Comparison of ENCODE assay signal across 1 cellular context in the genomic region with DNA sequence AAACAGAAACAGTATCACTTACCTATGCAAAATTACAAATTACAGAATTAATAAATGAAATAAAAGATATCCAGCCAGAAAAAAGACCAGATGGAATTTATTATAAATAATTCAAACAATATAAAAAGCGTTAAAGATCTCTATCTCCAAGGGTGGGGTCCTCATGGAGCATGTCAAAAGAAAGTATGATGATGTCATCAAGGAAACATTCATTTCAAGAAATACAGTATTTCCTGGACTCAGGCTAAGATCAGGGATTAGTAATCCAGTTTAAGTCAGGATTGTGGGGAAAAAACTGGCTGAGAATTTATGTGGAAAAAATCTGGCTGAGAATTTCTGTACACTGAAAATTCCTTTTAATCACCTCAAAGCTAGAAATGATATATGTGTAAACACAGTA.
A peak's percentile ranks its signal among the peaks of the same experiment; 100 is the strongest.
TF ChIP-seq lines count a peak whose summit lies in the region.

No MANE protein-coding gene starts in this region.

TF ChIP-seq in SK-N-SH, 30 proteins besides CTCF, POLR2A, EP300 and RAD21 (continued from another document):
- TF ChIP-seq FOSL2 (IDR thresholded peaks at IDR 0.05; ENCODE audit: borderline replicate concordance, low read depth) (no peak), TEAD4 (IDR thresholded peaks at IDR 0.05; ENCODE audit: borderline replicate concordance, insufficient read depth) (no peak), NRF1 (IDR thresholded peaks at IDR 0.05; ENCODE audit: low read depth, low read length) (no peak), TCF12 (IDR thresholded peaks at IDR 0.05) (peak; percentile 12; the same call in 1 of the 2 replicates)
- TF ChIP-seq, protein P1, sequence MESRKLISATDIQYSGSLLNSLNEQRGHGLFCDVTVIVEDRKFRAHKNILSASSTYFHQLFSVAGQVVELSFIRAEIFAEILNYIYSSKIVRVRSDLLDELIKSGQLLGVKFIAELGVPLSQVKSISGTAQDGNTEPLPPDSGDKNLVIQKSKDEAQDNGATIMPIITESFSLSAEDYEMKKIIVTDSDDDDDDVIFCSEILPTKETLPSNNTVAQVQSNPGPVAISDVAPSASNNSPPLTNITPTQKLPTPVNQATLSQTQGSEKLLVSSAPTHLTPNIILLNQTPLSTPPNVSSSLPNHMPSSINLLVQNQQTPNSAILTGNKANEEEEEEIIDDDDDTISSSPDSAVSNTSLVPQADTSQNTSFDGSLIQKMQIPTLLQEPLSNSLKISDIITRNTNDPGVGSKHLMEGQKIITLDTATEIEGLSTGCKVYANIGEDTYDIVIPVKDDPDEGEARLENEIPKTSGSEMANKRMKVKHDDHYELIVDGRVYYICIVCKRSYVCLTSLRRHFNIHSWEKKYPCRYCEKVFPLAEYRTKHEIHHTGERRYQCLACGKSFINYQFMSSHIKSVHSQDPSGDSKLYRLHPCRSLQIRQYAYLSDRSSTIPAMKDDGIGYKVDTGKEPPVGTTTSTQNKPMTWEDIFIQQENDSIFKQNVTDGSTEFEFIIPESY (IDR thresholded peaks at IDR 0.05; ENCODE audit: borderline replicate concordance, low read depth), result no peak
